In the genomic region with DNA sequence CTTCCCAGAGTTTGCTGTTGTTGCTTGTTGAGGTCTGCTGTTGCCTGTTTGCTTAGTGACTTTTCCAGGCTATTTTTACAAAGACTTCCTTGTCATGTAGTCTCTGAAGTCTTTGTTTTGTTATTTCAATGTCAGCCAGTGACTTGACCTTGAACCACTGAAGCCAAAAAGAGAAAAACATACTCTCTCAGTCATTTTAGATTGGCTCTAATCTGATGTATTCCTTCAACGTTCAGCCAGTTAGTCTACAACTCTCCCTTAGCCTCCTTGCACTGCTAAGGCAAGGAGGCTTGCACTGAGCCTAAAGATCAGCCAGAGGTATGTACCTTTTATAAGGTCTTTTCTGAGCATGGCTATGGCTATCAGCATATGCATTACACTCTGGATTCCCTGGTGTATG, we compare ENCODE assay signal across 25 cellular contexts.
"Had no signal": no experiment of that assay in that cellular context is flagged by ENCODE, and none has a peak within 500 bp of the region (broad histone marks: within the 10 kb centered on the region; RNA-seq: fewer than 3 reads in every experiment).

No MANE protein-coding gene starts in this region.

- H3K27me3 ChIP-seq: breast epithelium, gastrocnemius medialis, hepatocyte, ovary, sigmoid colon had no signal

- H3K4me1 ChIP-seq: breast epithelium, sigmoid colon had no signal

- ATAC-seq: activated CD8-positive, alpha-beta memory T cell treated with anti-CD3 and anti-CD28 coated beads, Interleukin-2, amount 10 ng/mL, durations not matched to agents 7 days and 5 days; activated CD8-positive, alpha-beta T cell treated with anti-CD3 and anti-CD28 coated beads, Interleukin-2, amount 10 ng/mL, durations not matched to agents 7 days and 5 days; activated naive CD8-positive, alpha-beta T cell treated with anti-CD3 and anti-CD28 coated beads, Interleukin-2, amount 50 U/mL, for 24 hours; gastrocnemius medialis; left cardiac atrium; naive thymus-derived CD4-positive, alpha-beta T cell; stimulated activated effector memory CD8-positive, alpha-beta T cell treated with anti-CD3 and anti-CD28 coated beads, Interleukin-12 subunit alpha, Interleukin-12 subunit beta, amount 100 ng/mL, for 72 hours; T-helper 17 cell had no signal

- H3K9me3 ChIP-seq: gastrocnemius medialis had no signal

- H3K27ac ChIP-seq: breast epithelium, gastrocnemius medialis, hepatocyte, sigmoid colon, thoracic aorta had no signal

- H3K36me3 ChIP-seq: breast epithelium, gastrocnemius medialis, ovary, thoracic aorta had no signal

- H3K4me3 ChIP-seq: breast epithelium, gastrocnemius medialis, hepatocyte, ovary, sigmoid colon, thoracic aorta had no signal

- DNase-seq: activated CD4-positive, alpha-beta T cell treated with anti-CD3 and anti-CD28 coated beads for 1 hour; activated CD4-positive, alpha-beta T cell treated with anti-CD3 and anti-CD28 coated beads, Interleukin-2, amount 10 ng/mL, durations not matched to agents 7 days and 5 days; activated CD8-positive, alpha-beta memory T cell treated with anti-CD3 and anti-CD28 coated beads, Interleukin-2, amount 10 ng/mL, durations not matched to agents 7 days and 5 days; activated CD8-positive, alpha-beta T cell treated with anti-CD3 and anti-CD28 coated beads, Interleukin-2, amount 10 ng/mL, durations not matched to agents 7 days and 5 days; activated naive CD8-positive, alpha-beta T cell treated with anti-CD3 and anti-CD28 coated beads, Interleukin-2, amount 50 U/mL, for 24 hours; activated T-cell treated with anti-CD3 and anti-CD28 coated beads, Interleukin-2, amount 50 U/mL, for 48 hours; amygdala; effector CD8-positive, alpha-beta T cell; erythroblast; gastrocnemius medialis; islet precursor cell; left cardiac atrium; midbrain; naive thymus-derived CD4-positive, alpha-beta T cell; ovary; sigmoid colon; small intestine; stimulated activated CD4-positive, alpha-beta T cell treated with anti-CD3 and anti-CD28 coated beads, Interleukin-4, amount 100 ng/mL, for 24 hours; T-helper 17 cell; T1000; trophoblast cell had no signal
